19 cellular contexts compared by ENCODE assay signal in the genomic region with DNA sequence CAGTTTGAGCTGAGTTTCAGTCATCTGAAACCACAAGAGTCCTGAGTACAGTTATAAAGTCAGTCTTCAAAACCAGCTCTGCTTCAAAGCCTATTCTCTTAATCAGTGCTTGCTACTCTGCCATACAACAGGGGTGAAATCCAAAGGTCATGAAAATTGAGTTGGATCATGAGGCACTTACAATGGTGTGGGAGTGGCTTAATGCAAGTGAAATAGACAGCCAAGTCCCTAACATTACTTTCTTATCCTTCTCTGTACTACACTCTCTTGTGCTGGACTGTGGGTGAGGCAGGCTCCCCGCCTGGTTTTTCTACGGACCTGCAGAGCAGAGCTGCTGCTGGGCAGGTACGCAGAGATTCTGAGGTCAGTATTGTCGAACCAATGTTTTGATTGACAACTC. TPM values are rescaled to one million over a fixed set of nuclear protein-coding genes. Genes with fewer than 3 reads are reported as not detected.
"Had no signal": no experiment of that assay in that cellular context is flagged by ENCODE, and none has a peak within 500 bp of the region (broad histone marks: within the 10 kb centered on the region; RNA-seq: fewer than 3 reads in every experiment).

No MANE protein-coding gene starts in this region.

- H3K9me3 ChIP-seq: MG63, SJSA1 had no signal

- DNase-seq: KBM-7, MG63, NCI-H1092 treated with DMSO at 0.1 percent for 48 hours, NCI-H1436 treated with DMSO at 0.1 percent for 48 hours, NCI-H1694, NCI-H187 treated with DMSO at 0.1 percent for 48 hours, NCI-H2029 treated with DMSO at 0.1 percent for 48 hours, NCI-H226, NCI-H446, NCI-H510A, NCI-H524 treated with DMSO at 0.1 percent for 48 hours, NCI-H69, NCI-H774, Right ventricle myocardium superior, RPMI8226, SIG-M5 had no signal

- H3K36me3 ChIP-seq: MG63, SJSA1 had no signal

- H3K4me3 ChIP-seq: MG63, SJSA1, SK-N-MC had no signal

- H3K27me3 ChIP-seq: MG63 had no signal

- FAIRE-seq: RCC 7860 had no signal

- H3K4me1 ChIP-seq: SJSA1 had no signal

RNA-seq across cellular contexts. Expression of a gene that starts 12.4 kb away (rescaled TPM):
- total RNA-seq: SJSA1 had no signal
